Comparison of ENCODE assay signal across 3 cellular contexts in genomic region chr1:113852694-113853093, GRCh38. TPM values are rescaled to one million over a fixed set of nuclear protein-coding genes. Genes with fewer than 3 reads are reported as not detected.
"Had no signal": no experiment of that assay in that cellular context is flagged by ENCODE, and none has a peak within 500 bp of the region (broad histone marks: within the 10 kb centered on the region; RNA-seq: fewer than 3 reads in every experiment).

No MANE protein-coding gene starts in this region.

RNA-seq across cellular contexts. Expression of gene PTPN22, which starts 18.8 kb away (rescaled TPM):
- total RNA-seq: progenitor cell of endocrine pancreas, smooth muscle cell had no signal
- polyA plus RNA-seq: smooth muscle cell had no signal

RNA-seq across cellular contexts. Expression of gene BCL2L15, which starts 34.7 kb away (rescaled TPM):
- total RNA-seq: left ventricle myocardium inferior had no signal
- polyA plus RNA-seq: smooth muscle cell had no signal
